27 cellular contexts compared by ENCODE assay signal in the genomic region with DNA sequence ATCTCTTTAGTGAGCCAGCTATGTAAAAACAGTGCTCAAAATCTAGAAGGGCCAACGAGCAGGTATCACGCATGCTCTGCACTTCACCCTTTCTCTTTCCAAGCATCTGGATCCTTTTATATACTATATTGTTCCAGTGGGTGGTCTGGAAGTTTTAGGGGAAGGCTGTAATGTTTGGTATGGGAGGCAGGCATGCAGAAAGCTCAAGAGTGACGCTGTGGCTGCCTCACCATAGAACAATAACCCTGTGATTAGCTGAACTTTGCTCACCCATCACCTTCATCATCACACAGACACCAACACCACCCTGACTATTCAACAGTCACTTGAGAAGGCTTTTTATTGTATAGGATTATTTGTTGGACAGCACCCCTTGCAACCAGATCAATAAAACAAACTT.
DNase-seq lines count a peak whose midpoint lies in the region; ATAC-seq, FAIRE-seq and TF ChIP-seq lines count a peak whose summit lies in the region.
"Had no signal": no experiment of that assay in that cellular context is flagged by ENCODE, and none has a peak within 500 bp of the region (broad histone marks: within the 10 kb centered on the region; RNA-seq: fewer than 3 reads in every experiment).

No MANE protein-coding gene starts in this region.

- FAIRE-seq in HepG2 (lab: Jason Lieb, UNC) = no peak
- FAIRE-seq: G401.6 had no signal

- TF ChIP-seq EP300 in HepG2 (IDR thresholded peaks at IDR 0.05; ENCODE audit: low read depth in 2 of 2, low read length in 2 of 2) = no peak
- TF ChIP-seq EP300 in HepG2 (CRISPR knock-in tag; IDR thresholded peaks at IDR 0.05; ENCODE audit: borderline replicate concordance) = no peak

- H3K79me2 ChIP-seq in HepG2 (ENCODE audit: insufficient read depth, low read length) = no peaks in the 10 kb centered on the region

- no peak for TF ChIP-seq RAD21 in HepG2 (CRISPR knock-in tag; IDR thresholded peaks at IDR 0.05)

- CTCF ChIA-PET in HepG2 (lab: Yijun Ruan, JAX; ENCODE audit: low intra/inter-chr PET ratio, low total read pairs) = no interaction called here

- no TSS peak for BruUV-seq in HepG2 (replicated peaks; lab: Mats Ljungman, UMichigan)

- no peaks in the 10 kb centered on the region for H3K27me3 ChIP-seq in HepG2 (ENCODE audit: control insufficient read depth in 1 of 2, insufficient read depth in 2 of 2, low read length in 2 of 2)
- H3K27me3 ChIP-seq in right lobe of liver = no peaks in the 10 kb centered on the region
- H3K27me3 ChIP-seq: colonic mucosa, transverse colon had no signal

- no peak for DNase-seq in HepG2 (ENCODE audit: low spot score)
- no peak for DNase-seq in right lobe of liver
- DNase-seq in choroid plexus epithelial cell (ENCODE audit: low read depth) = peak; percentile 54
- no peak for DNase-seq in NCI-H2029 treated with DMSO at 0.1 percent for 48 hours (lab: John Stamatoyannopoulos, UW)
- DNase-seq in NCI-H82 treated with DMSO at 0.1 percent for 48 hours (lab: John Stamatoyannopoulos, UW; ENCODE audit: unreplicated experiment) = no peak
- no peak for DNase-seq in activated T-cell treated with anti-CD3 and anti-CD28 coated beads, Interleukin-2, amount 50 U/mL, for 24 hours
- DNase-seq in mesenteric fat pad (ENCODE audit: low spot score) = no peak
- DNase-seq: 8988T; activated CD4-positive, alpha-beta T cell treated with anti-CD3 and anti-CD28 coated beads for 48 hours; amygdala; Caco-2; colonic mucosa; DMS53; effector CD4-positive, alpha-beta T cell; NCI-H187; NCI-H2171 treated with DMSO at 0.1 percent for 48 hours; SHP77 treated with DMSO at 0.1 percent for 48 hours; stimulated activated CD4-positive, alpha-beta T cell treated with anti-CD3 and anti-CD28 coated beads, Interleukin-4, amount 100 ng/mL, for 24 hours; transverse colon had no signal

- no peaks in the 10 kb centered on the region for H3K36me3 ChIP-seq in HepG2 (replicated peaks in 1 of 2; ENCODE audit: control insufficient read depth in 1 of 2, insufficient read depth in 2 of 2, low read length in 2 of 2)
- no peaks in the 10 kb centered on the region for H3K36me3 ChIP-seq in right lobe of liver
- H3K36me3 ChIP-seq: colonic mucosa, HAP-1, prostate gland, transverse colon had no signal

- peaks cover 8% of the 10 kb centered on the region for H3K36me3 Mint-ChIP-seq in nephron (ENCODE audit: low read depth)
- no peaks in the 10 kb centered on the region for H3K36me3 Mint-ChIP-seq in activated T-cell treated with anti-CD3 and anti-CD28 coated beads, Interleukin-2, amount 50 U/mL, for 24 hours (ENCODE audit: low read depth)
- H3K36me3 Mint-ChIP-seq: activated naive CD4-positive, alpha-beta T cell treated with anti-CD3 and anti-CD28 coated beads, Interleukin-2, amount 50 U/mL, for 24 hours; CD14-positive monocyte had no signal

- H3K4me3 Mint-ChIP-seq in nephron = no peak overlapping the region
- H3K4me3 Mint-ChIP-seq in activated T-cell treated with anti-CD3 and anti-CD28 coated beads, Interleukin-2, amount 50 U/mL, for 24 hours = no peak overlapping the region
- H3K4me3 Mint-ChIP-seq: activated naive CD4-positive, alpha-beta T cell treated with anti-CD3 and anti-CD28 coated beads, Interleukin-2, amount 50 U/mL, for 24 hours; CD14-positive monocyte had no signal

- H3K27ac Mint-ChIP-seq in nephron = peak overlapping the region; percentile 77 to 91 (median 86)
- no peak overlapping the region for H3K27ac Mint-ChIP-seq in activated T-cell treated with anti-CD3 and anti-CD28 coated beads, Interleukin-2, amount 50 U/mL, for 24 hours
- H3K27ac Mint-ChIP-seq: activated naive CD4-positive, alpha-beta T cell treated with anti-CD3 and anti-CD28 coated beads, Interleukin-2, amount 50 U/mL, for 24 hours; activated T-helper 2 cell treated with anti-CD3 and anti-CD28 coated beads, Interferon-gamma antibody, Interleukin-2, Interleukin-4, amounts not matched to agents 10 μg/mL and 5 μg/mL and 100 μg/mL, durations not matched to agents 14 hours and 24 hours and 36 hours; CD14-positive monocyte had no signal

- no peaks in the 10 kb centered on the region for H3K27me3 Mint-ChIP-seq in nephron (ENCODE audit: low read depth)
- H3K27me3 Mint-ChIP-seq in activated T-cell treated with anti-CD3 and anti-CD28 coated beads, Interleukin-2, amount 50 U/mL, for 24 hours = peaks cover 8% of the 10 kb centered on the region

- no peak overlapping the region for H3K4me3 ChIP-seq in HepG2 (replicated peaks in 1 of 3; ENCODE audit: insufficient read depth in 1 of 3, low read depth in 2 of 3, low read length in 3 of 3)
- H3K4me3 ChIP-seq in right lobe of liver = no peak overlapping the region
- H3K4me3 ChIP-seq in choroid plexus epithelial cell (ENCODE audit: low read depth, low read length) = no peak overlapping the region
- H3K4me3 ChIP-seq: colonic mucosa, HAP-1, prostate gland, transverse colon had no signal

- POLR2A ChIA-PET in HepG2 (lab: Yijun Ruan, JAX) = no interaction called here

- peaks cover 67% of the 10 kb centered on the region for H3K4me1 Mint-ChIP-seq in nephron
- H3K4me1 Mint-ChIP-seq in activated T-cell treated with anti-CD3 and anti-CD28 coated beads, Interleukin-2, amount 50 U/mL, for 24 hours (ENCODE audit: low read depth) = no peaks in the 10 kb centered on the region
- H3K4me1 Mint-ChIP-seq: activated naive CD4-positive, alpha-beta T cell treated with anti-CD3 and anti-CD28 coated beads, Interleukin-2, amount 50 U/mL, for 24 hours; CD14-positive monocyte had no signal

- TF ChIP-seq CTCF in HepG2 (CRISPR knock-in tag; IDR thresholded peaks at IDR 0.05) (no peak), right lobe of liver (IDR thresholded peaks at IDR 0.05) (no peak), choroid plexus epithelial cell (conservative IDR thresholded peaks at IDR 0.05; ENCODE audit: low read depth, low read length) (no peak), nephron (IDR thresholded peaks at IDR 0.05; ENCODE audit: unreplicated experiment in 3 of 3) (no peak)

- no peaks in the 10 kb centered on the region for H3K4me1 ChIP-seq in HepG2 (ENCODE audit: insufficient read depth, low read length)
- H3K4me1 ChIP-seq in right lobe of liver = no peaks in the 10 kb centered on the region
- H3K4me1 ChIP-seq: Caco-2, colonic mucosa, HAP-1, prostate gland had no signal

- H4K20me1 ChIP-seq in HepG2 (ENCODE audit: insufficient read depth, low read length) = no peaks in the 10 kb centered on the region

- in situ Hi-C loops in HepG2 (cut with HindIII; ENCODE audit: extremely low pct_ligation_motif_present, low pct_unique_long_range_greater_than_20kb) = no loop called here

- peaks cover 12% of the 10 kb centered on the region for H3K9me3 Mint-ChIP-seq in nephron
- no peaks in the 10 kb centered on the region for H3K9me3 Mint-ChIP-seq in activated T-cell treated with anti-CD3 and anti-CD28 coated beads, Interleukin-2, amount 50 U/mL, for 24 hours
- H3K9me3 Mint-ChIP-seq: activated naive CD4-positive, alpha-beta T cell treated with anti-CD3 and anti-CD28 coated beads, Interleukin-2, amount 50 U/mL, for 24 hours; activated T-helper 2 cell treated with anti-CD3 and anti-CD28 coated beads, Interferon-gamma antibody, Interleukin-2, Interleukin-4, amounts not matched to agents 10 μg/mL and 5 μg/mL and 100 μg/mL, durations not matched to agents 14 hours and 24 hours and 36 hours had no signal

- 29% methylated on average over 3 of the region's 3 CpGs for WGBS in HepG2 (ENCODE audit: low lambda C conversion rate)
- 56% methylated on average over 3 of the region's 3 CpGs for WGBS in right lobe of liver (ENCODE audit: insufficient coverage, low coverage, low lambda C conversion rate, missing lambda C conversion rate)

- no peak overlapping the region for H3K4me2 ChIP-seq in HepG2 (ENCODE audit: low read depth, low read length)

- intact Hi-C loops in HepG2 (cut with micrococcal nuclease; ENCODE audit: unreplicated experiment) (no loop called here), right lobe of liver (cut with DNase I) (no loop called here)

- no peak overlapping the region for H3K27ac ChIP-seq in HepG2 (ENCODE audit: extremely low read length, insufficient read depth, low read length)
- H3K27ac ChIP-seq in right lobe of liver = no peak overlapping the region
- H3K27ac ChIP-seq: colonic mucosa, prostate gland, transverse colon had no signal

- H2AFZ ChIP-seq in HepG2 (ENCODE audit: low read length) = no peak overlapping the region

- no peak overlapping the region for H3K9ac ChIP-seq in HepG2 (ENCODE audit: insufficient read depth, low read depth, low read length)

- ATAC-seq in HepG2 (peak; percentile 47; the same call in 2 of the 3 replicates), right lobe of liver (no peak)
- ATAC-seq: left lobe of liver had no signal

- TF ChIP-seq POLR2A in HepG2 (IDR thresholded peaks at IDR 0.05; ENCODE audit: insufficient read depth in 1 of 2, low read depth in 2 of 2, low read length in 2 of 2) (no peak), right lobe of liver (IDR thresholded peaks at IDR 0.05) (no peak)

- no peaks in the 10 kb centered on the region for H3K9me3 ChIP-seq in HepG2 (ENCODE audit: low read length)
- no peaks in the 10 kb centered on the region for H3K9me3 ChIP-seq in right lobe of liver
- H3K9me3 ChIP-seq: Caco-2, colonic mucosa, HAP-1, prostate gland, transverse colon had no signal

TF ChIP-seq in HepG2, 621 proteins besides CTCF, POLR2A, EP300 and RAD21:
- TF ChIP-seq, protein P1, sequence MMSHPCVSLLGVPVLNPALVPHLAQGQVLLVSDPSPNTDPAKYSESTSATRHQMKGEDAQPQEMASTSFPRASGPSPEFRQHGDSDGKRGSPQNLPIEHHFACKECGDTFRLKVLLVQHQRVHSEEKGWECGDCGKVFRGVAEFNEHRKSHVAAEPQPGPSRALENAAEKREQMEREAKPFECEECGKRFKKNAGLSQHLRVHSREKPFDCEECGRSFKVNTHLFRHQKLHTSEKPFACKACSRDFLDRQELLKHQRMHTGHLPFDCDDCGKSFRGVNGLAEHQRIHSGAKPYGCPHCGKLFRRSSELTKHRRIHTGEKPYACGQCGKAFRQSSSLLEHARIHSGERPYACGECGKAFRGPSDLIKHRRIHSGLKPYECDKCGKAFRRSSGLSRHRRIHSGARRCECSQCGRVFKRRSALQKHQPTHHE (CRISPR knock-in tag; IDR thresholded peaks at IDR 0.05; ENCODE audit: borderline replicate concordance) = no peak
- no peak for TF ChIP-seq ZNF30 (CRISPR knock-in tag; IDR thresholded peaks at IDR 0.05)
TF ChIP-seq in HepG2: peak in this region for 0.
